Comparison of ENCODE assay signal across 10 cellular contexts in the genomic region with DNA sequence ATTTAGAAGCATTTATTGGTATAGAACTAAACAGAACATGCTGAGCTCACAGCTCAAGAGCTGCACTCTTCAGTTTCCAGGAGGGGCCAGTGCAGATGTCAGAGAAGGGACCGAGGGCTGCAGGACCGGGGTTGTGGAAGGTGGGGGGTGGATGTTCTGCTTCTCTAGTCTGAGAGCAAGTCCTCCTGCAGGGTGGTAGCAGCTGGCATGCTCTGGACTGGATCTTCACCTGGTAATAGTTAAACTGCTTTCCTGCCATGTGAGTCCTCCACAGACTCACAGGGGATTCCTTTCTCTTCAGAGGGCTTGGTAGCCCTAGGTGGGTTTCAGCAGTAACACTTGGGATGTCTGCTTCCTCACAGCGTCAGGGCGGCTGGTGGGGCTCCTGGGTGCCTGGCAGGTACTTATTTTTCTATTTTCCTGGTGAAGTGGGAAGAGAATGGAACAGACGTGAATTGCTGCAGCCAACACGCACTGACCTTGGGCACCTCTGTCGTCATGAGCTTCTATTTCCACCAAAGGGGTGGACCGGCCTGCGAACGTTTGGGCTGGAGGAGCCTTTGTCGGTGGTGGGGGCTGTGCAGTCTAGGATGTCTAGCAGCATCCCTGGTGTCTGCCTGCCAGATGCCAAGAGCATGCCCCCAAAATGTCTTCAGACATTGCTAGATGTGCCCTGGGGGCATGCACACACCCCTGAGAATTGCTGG. TPM values are rescaled to one million over a fixed set of nuclear protein-coding genes. Genes with fewer than 3 reads are reported as not detected.
A peak's percentile ranks its signal among the peaks of the same experiment; 100 is the strongest.
DNase-seq lines count a peak whose midpoint lies in the region; ATAC-seq, FAIRE-seq and TF ChIP-seq lines count a peak whose summit lies in the region.
"Had no signal": no experiment of that assay in that cellular context is flagged by ENCODE, and none has a peak within 500 bp of the region (broad histone marks: within the 10 kb centered on the region; RNA-seq: fewer than 3 reads in every experiment).

No MANE protein-coding gene starts in this region.

- no peak for DNase-seq in activated naive CD4-positive, alpha-beta T cell treated with anti-CD3 and anti-CD28 coated beads, Interleukin-2, amount 50 U/mL, for 16 hours
- no peak for DNase-seq in activated CD4-positive, alpha-beta memory T cell treated with anti-CD3 and anti-CD28 coated beads for 36 hours
- DNase-seq in keratinocyte (ENCODE audit: low read depth, low spot score), result no peak
- DNase-seq in activated CD8-positive, alpha-beta memory T cell treated with anti-CD3 and anti-CD28 coated beads, Interleukin-2, amount 50 U/mL, for 4 hours, result no peak
- no peak for DNase-seq in MM.1S
- DNase-seq: activated CD8-positive, alpha-beta memory T cell treated with anti-CD3 and anti-CD28 coated beads, Interleukin-2, amount 10 ng/mL, durations not matched to agents 7 days and 5 days; SHP77 had no signal

- H4K20me1 ChIP-seq in keratinocyte (ENCODE audit: control insufficient read depth, extremely low read depth, insufficient read depth, low read length) (peaks cover 10% of the 10 kb centered on the region), MM.1S (ENCODE audit: insufficient read depth, low read length) (no peaks in the 10 kb centered on the region; the same call in 1 of the 2 replicates)

- no peak for TF ChIP-seq CTCF in keratinocyte (optimal IDR thresholded peaks at IDR 0.05 in 1 of 3, IDR thresholded peaks at IDR 0.05 in 1 of 3, conservative IDR thresholded peaks at IDR 0.05 in 1 of 3; ENCODE audit: extremely low read depth in 1 of 3, insufficient read depth in 2 of 3, low read length in 3 of 3)
- TF ChIP-seq CTCF in MM.1S (IDR thresholded peaks at IDR 0.05; ENCODE audit: low read length), result no peak

- intact Hi-C loops in activated CD4-positive, alpha-beta memory T cell treated with anti-CD3 and anti-CD28 coated beads for 36 hours (cut with micrococcal nuclease), result no loop called here

- H3K79me2 ChIP-seq in keratinocyte (ENCODE audit: control insufficient read depth, insufficient read depth, low read length), result peaks cover 70% of the 10 kb centered on the region
- peaks cover 67% of the 10 kb centered on the region for H3K79me2 ChIP-seq in MM.1S (ENCODE audit: low read length)

- CTCF ChIA-PET in activated CD4-positive, alpha-beta memory T cell treated with anti-CD3 and anti-CD28 coated beads for 36 hours (lab: Charles Lee), result interaction anchor here (0.7 to 1.1 kb wide), 2 partner anchors 23 to 64 kb away, joined by 3 to 4 read pairs; no protein-coding TSS in a partner anchor

- no peaks in the 10 kb centered on the region for H3K9me1 ChIP-seq in keratinocyte (ENCODE audit: control insufficient read depth, extremely low read depth, insufficient read depth, low read length)

- no peaks in the 10 kb centered on the region for H3F3A ChIP-seq in MM.1S (ENCODE audit: insufficient read depth, low read length)

- H3K36me3 ChIP-seq in keratinocyte (ENCODE audit: control insufficient read depth in 2 of 2, extremely low read depth in 1 of 2, insufficient read depth in 2 of 2, low read length in 2 of 2), result peaks cover 4 to 6% of the 10 kb centered on the region in 2 experiments
- peaks cover 3% of the 10 kb centered on the region for H3K36me3 ChIP-seq in MM.1S (replicated peaks; ENCODE audit: insufficient read depth, low read length)

- peaks cover 61% of the 10 kb centered on the region for H3K4me1 Mint-ChIP-seq in activated naive CD4-positive, alpha-beta T cell treated with anti-CD3 and anti-CD28 coated beads, Interleukin-2, amount 50 U/mL, for 24 hours
- H3K4me1 Mint-ChIP-seq in activated CD4-positive, alpha-beta memory T cell treated with anti-CD3 and anti-CD28 coated beads for 36 hours (ENCODE audit: low read depth), result peaks cover 45% of the 10 kb centered on the region
- peaks cover 68% of the 10 kb centered on the region for H3K4me1 Mint-ChIP-seq in stimulated activated memory B cell treated with anti-CD40 and anti-IgM and Interleukin-4, amounts not matched to agents 10 μg/mL and 1 μg/mL and 100 μg/mL, for 72 hours

- no peaks in the 10 kb centered on the region for H3K9me3 Mint-ChIP-seq in activated naive CD4-positive, alpha-beta T cell treated with anti-CD3 and anti-CD28 coated beads, Interleukin-2, amount 50 U/mL, for 24 hours
- no peaks in the 10 kb centered on the region for H3K9me3 Mint-ChIP-seq in activated CD4-positive, alpha-beta memory T cell treated with anti-CD3 and anti-CD28 coated beads for 36 hours
- no peaks in the 10 kb centered on the region for H3K9me3 Mint-ChIP-seq in stimulated activated memory B cell treated with anti-CD40 and anti-IgM and Interleukin-4, amounts not matched to agents 10 μg/mL and 1 μg/mL and 100 μg/mL, for 72 hours

- H3K27ac Mint-ChIP-seq in activated naive CD4-positive, alpha-beta T cell treated with anti-CD3 and anti-CD28 coated beads, Interleukin-2, amount 50 U/mL, for 24 hours, result peak overlapping the region; percentile 74
- H3K27ac Mint-ChIP-seq in activated CD4-positive, alpha-beta memory T cell treated with anti-CD3 and anti-CD28 coated beads for 36 hours, result peak overlapping the region; percentile 47
- H3K27ac Mint-ChIP-seq in stimulated activated memory B cell treated with anti-CD40 and anti-IgM and Interleukin-4, amounts not matched to agents 10 μg/mL and 1 μg/mL and 100 μg/mL, for 72 hours, result peak overlapping the region; percentile 86

- H3K27me3 ChIP-seq in keratinocyte (ENCODE audit: control insufficient read depth, extremely low read depth, insufficient read depth, low read length), result no peaks in the 10 kb centered on the region
- 0 out of 2 replicates have a peak, but pooled peaks cover under 1% of the 10 kb centered on the region for H3K27me3 ChIP-seq in MM.1S (replicated peaks; ENCODE audit: insufficient read depth, low read length)

- dilution Hi-C loops in keratinocyte (cut with MboI; ENCODE audit: extremely low pct_ligation_motif_present, low sequenced_read_pairs), result no loop called here

- H3K9me2 ChIP-seq in MM.1S (replicated peaks; ENCODE audit: insufficient read depth, low read length), result no peaks in the 10 kb centered on the region

- H3K4me1 ChIP-seq in keratinocyte (ENCODE audit: control insufficient read depth, extremely low read depth, insufficient read depth, low read length), result peaks cover 32% of the 10 kb centered on the region
- peaks cover 12% of the 10 kb centered on the region; the same call in 1 of the 2 replicates for H3K4me1 ChIP-seq in MM.1S (ENCODE audit: low read length)

- H3K4me3 ChIP-seq in keratinocyte (ENCODE audit: control insufficient read depth in 2 of 3, extremely low read depth in 1 of 3, insufficient read depth in 2 of 3, low read depth in 1 of 3, low read length in 3 of 3) (no peak overlapping the region), MM.1S (ENCODE audit: low read length) (no peak overlapping the region)

- no peaks in the 10 kb centered on the region for H3K27me3 Mint-ChIP-seq in activated naive CD4-positive, alpha-beta T cell treated with anti-CD3 and anti-CD28 coated beads, Interleukin-2, amount 50 U/mL, for 24 hours
- no peaks in the 10 kb centered on the region for H3K27me3 Mint-ChIP-seq in activated CD4-positive, alpha-beta memory T cell treated with anti-CD3 and anti-CD28 coated beads for 36 hours
- no peaks in the 10 kb centered on the region for H3K27me3 Mint-ChIP-seq in stimulated activated memory B cell treated with anti-CD40 and anti-IgM and Interleukin-4, amounts not matched to agents 10 μg/mL and 1 μg/mL and 100 μg/mL, for 72 hours
- H3K27me3 Mint-ChIP-seq: activated CD8-positive, alpha-beta memory T cell treated with anti-CD3 and anti-CD28 coated beads, Interleukin-2, amount 10 ng/mL, durations not matched to agents 7 days and 5 days had no signal

- H3K36me3 Mint-ChIP-seq in activated naive CD4-positive, alpha-beta T cell treated with anti-CD3 and anti-CD28 coated beads, Interleukin-2, amount 50 U/mL, for 24 hours, result no peaks in the 10 kb centered on the region
- H3K36me3 Mint-ChIP-seq in activated CD4-positive, alpha-beta memory T cell treated with anti-CD3 and anti-CD28 coated beads for 36 hours, result peaks cover 3% of the 10 kb centered on the region
- peaks cover 16% of the 10 kb centered on the region for H3K36me3 Mint-ChIP-seq in stimulated activated memory B cell treated with anti-CD40 and anti-IgM and Interleukin-4, amounts not matched to agents 10 μg/mL and 1 μg/mL and 100 μg/mL, for 72 hours

- H3K4me3 Mint-ChIP-seq in activated naive CD4-positive, alpha-beta T cell treated with anti-CD3 and anti-CD28 coated beads, Interleukin-2, amount 50 U/mL, for 24 hours, result peak overlapping the region; percentile 98
- peak overlapping the region; percentile 96 for H3K4me3 Mint-ChIP-seq in activated CD4-positive, alpha-beta memory T cell treated with anti-CD3 and anti-CD28 coated beads for 36 hours
- peak overlapping the region; percentile 93 for H3K4me3 Mint-ChIP-seq in stimulated activated memory B cell treated with anti-CD40 and anti-IgM and Interleukin-4, amounts not matched to agents 10 μg/mL and 1 μg/mL and 100 μg/mL, for 72 hours

- H3K9ac ChIP-seq in keratinocyte (ENCODE audit: control insufficient read depth, extremely low read depth, insufficient read depth, low read length) (no peak overlapping the region), MM.1S (ENCODE audit: low read length) (no peak overlapping the region)

- H3K27ac ChIP-seq in keratinocyte (ENCODE audit: control insufficient read depth, insufficient read depth, low read length) (no peak overlapping the region), MM.1S (ENCODE audit: low read length) (no peak overlapping the region)

- H3K9me3 ChIP-seq in keratinocyte (ENCODE audit: control insufficient read depth, low read depth, low read length) (no peaks in the 10 kb centered on the region), MM.1S (replicated peaks; ENCODE audit: insufficient read depth, low read length) (no peaks in the 10 kb centered on the region)

- ATAC-seq in stimulated activated memory B cell treated with anti-CD40 and anti-IgM and Interleukin-4, amounts not matched to agents 10 μg/mL and 1 μg/mL and 100 μg/mL, for 72 hours, result no peak
- no peak for ATAC-seq in HG02852 (IDR thresholded peaks at IDR 0.05; ENCODE audit: unreplicated experiment)
- ATAC-seq: activated CD8-positive, alpha-beta memory T cell treated with anti-CD3 and anti-CD28 coated beads, Interleukin-2, amount 10 ng/mL, durations not matched to agents 7 days and 5 days had no signal

- peak overlapping the region; percentile 59 for H3K4me2 ChIP-seq in keratinocyte (ENCODE audit: control insufficient read depth, extremely low read depth, insufficient read depth, low read depth, low read length)
- no peak overlapping the region for H3K4me2 ChIP-seq in MM.1S (ENCODE audit: low read depth, low read length)

- FAIRE-seq in keratinocyte (lab: Jason Lieb, UNC), result no peak

- no peak overlapping the region for H2AFZ ChIP-seq in keratinocyte (ENCODE audit: control insufficient read depth, low read length)
- H2AFZ ChIP-seq in MM.1S (ENCODE audit: low read length), result no peak overlapping the region

- POLR2A ChIA-PET in activated CD4-positive, alpha-beta memory T cell treated with anti-CD3 and anti-CD28 coated beads for 36 hours (lab: Charles Lee), result interaction anchor here (1.0 to 3.8 kb wide), 3 partner anchors 9 to 360 kb away, joined by 3 to 25 read pairs (median 3); partner anchors contain the start of genes TMEM175 and UVSSA

RNA-seq across cellular contexts. Expression of gene MAEA, which starts 2.5 kb away (rescaled TPM):
- 10 to 100 TPM; 47.3 to 50.3 TPM for total RNA-seq in activated CD4-positive, alpha-beta memory T cell treated with anti-CD3 and anti-CD28 coated beads for 36 hours
- polyA plus RNA-seq in keratinocyte, result 89.7 to 106 TPM (median 106 TPM) in 3 replicates
- polyA plus RNA-seq in keratinocyte (2011; ENCODE audit: low read depth), result 73.2 TPM
- polyA plus RNA-seq in keratinocyte (2011; cell fraction: cytosol; rRNA removed), result 61.8 and 93.8 TPM in 2 replicates
- 139 and 153 TPM in 2 replicates for polyA plus RNA-seq in keratinocyte (2011; cell fraction: nucleus; rRNA removed)
- 47.3 and 90.6 TPM in 2 replicates for polyA plus RNA-seq in keratinocyte (2012; ENCODE audit: low replicate concordance)
- 54.2 to 174 TPM (median 60.2 TPM) in 3 replicates for polyA minus RNA-seq in keratinocyte
- polyA minus RNA-seq in keratinocyte (2011; cell fraction: cytosol; rRNA and poly(A)+ RNA removed), result 148 TPM
- 90.4 and 91.3 TPM in 2 replicates for polyA minus RNA-seq in keratinocyte (2011; cell fraction: nucleus; rRNA and poly(A)+ RNA removed)

RNA-seq across cellular contexts. Expression of gene CTBP1, which starts 43.2 kb away (rescaled TPM):
- total RNA-seq in activated CD4-positive, alpha-beta memory T cell treated with anti-CD3 and anti-CD28 coated beads for 36 hours, result 100 to 1,000 TPM; 154 to 162 TPM
- 46.9 to 74.5 TPM (median 71.9 TPM) in 3 replicates for polyA plus RNA-seq in keratinocyte
- 40.9 TPM for polyA plus RNA-seq in keratinocyte (2011; ENCODE audit: low read depth)
- polyA plus RNA-seq in keratinocyte (2011; cell fraction: cytosol; rRNA removed), result 41.4 and 91.5 TPM in 2 replicates
- 79.7 and 151 TPM in 2 replicates for polyA plus RNA-seq in keratinocyte (2011; cell fraction: nucleus; rRNA removed)
- 65.1 and 86.5 TPM in 2 replicates for polyA plus RNA-seq in keratinocyte (2012; ENCODE audit: low replicate concordance)
- 70.2 to 117 TPM (median 93.3 TPM) in 3 replicates for polyA minus RNA-seq in keratinocyte
- 250 TPM for polyA minus RNA-seq in keratinocyte (2011; cell fraction: cytosol; rRNA and poly(A)+ RNA removed)
- polyA minus RNA-seq in keratinocyte (2011; cell fraction: nucleus; rRNA and poly(A)+ RNA removed), result 68.6 and 73.2 TPM in 2 replicates

RNA-seq across cellular contexts. Expression of gene UVSSA, which starts 54.9 kb away (rescaled TPM):
- 10 to 100 TPM; 20.2 to 21.5 TPM for total RNA-seq in activated CD4-positive, alpha-beta memory T cell treated with anti-CD3 and anti-CD28 coated beads for 36 hours
- polyA plus RNA-seq in keratinocyte, result 4.3 to 6.2 TPM (median 4.7 TPM) in 3 replicates
- polyA plus RNA-seq in keratinocyte (2011; ENCODE audit: low read depth), result 2.1 TPM
- 2.9 and 4.5 TPM in 2 replicates for polyA plus RNA-seq in keratinocyte (2011; cell fraction: cytosol; rRNA removed)
- polyA plus RNA-seq in keratinocyte (2011; cell fraction: nucleus; rRNA removed), result 22.8 and 31.7 TPM in 2 replicates
- 5.5 and 6.2 TPM in 2 replicates for polyA plus RNA-seq in keratinocyte (2012; ENCODE audit: low replicate concordance)
- 8.6 to 12.1 TPM (median 10.3 TPM) in 3 replicates for polyA minus RNA-seq in keratinocyte
- 6.7 TPM for polyA minus RNA-seq in keratinocyte (2011; cell fraction: cytosol; rRNA and poly(A)+ RNA removed)
- polyA minus RNA-seq in keratinocyte (2011; cell fraction: nucleus; rRNA and poly(A)+ RNA removed), result 15.9 and 20.5 TPM in 2 replicates
